14 cellular contexts compared by ENCODE assay signal in genomic region chr5:154862766-154863165, GRCh38. TPM values are rescaled to one million over a fixed set of nuclear protein-coding genes. Genes with fewer than 3 reads are reported as not detected.
DNase-seq lines count a peak whose midpoint lies in the region; ATAC-seq and TF ChIP-seq lines count a peak whose summit lies in the region.
"Had no signal": no experiment of that assay in that cellular context is flagged by ENCODE, and none has a peak within 500 bp of the region (broad histone marks: within the 10 kb centered on the region; RNA-seq: fewer than 3 reads in every experiment).

No MANE protein-coding gene starts in this region.

- intact Hi-C loops in Right ventricle myocardium inferior (cut with DNase I): no loop called here

- H3K9me3 Mint-ChIP-seq in T-helper 2 cell treated with Interferon-gamma antibody and Interleukin-4, amounts not matched to agents 5 μg/mL and 100 μg/mL, for 36 hours: no peaks in the 10 kb centered on the region
- no peaks in the 10 kb centered on the region for H3K9me3 Mint-ChIP-seq in effector memory CD8-positive, alpha-beta T cell

- peak; percentile 55 for DNase-seq in AG10803 (ENCODE audit: low read depth)
- peak; percentile 54 for DNase-seq in GM12865 (ENCODE audit: low read depth)
- DNase-seq in T-helper 2 cell treated with Interferon-gamma antibody and Interleukin-4, amounts not matched to agents 5 μg/mL and 100 μg/mL, for 36 hours (ENCODE audit: low spot score): no peak
- DNase-seq in effector memory CD8-positive, alpha-beta T cell: no peak
- DNase-seq in Right ventricle myocardium inferior (ENCODE audit: missing footprints): no peak
- DNase-seq in GM10248 (ENCODE audit: extremely low spot score): no peak
- DNase-seq: activated CD4-positive, alpha-beta T cell treated with anti-CD3 and anti-CD28 coated beads for 1 hour; activated gamma-delta T cell treated with Interleukin-2 at 50 U/mL for 16 hours; midbrain; NCI-H2081; SK-N-SH; stimulated activated CD4-positive, alpha-beta T cell treated with anti-CD3 and anti-CD28 coated beads, Interleukin-4, amount 100 ng/mL, for 4 hours had no signal

- no peak for TF ChIP-seq CTCF in AG10803 (conservative IDR thresholded peaks at IDR 0.05; ENCODE audit: low read length)
- no peak for TF ChIP-seq CTCF in GM12865 (IDR thresholded peaks at IDR 0.05; ENCODE audit: insufficient read depth, low read depth, low read length, missing control alignments)
- no peak for TF ChIP-seq CTCF in GM10248 (IDR thresholded peaks at IDR 0.05; ENCODE audit: control extremely low read depth, extremely low read depth, low read depth, missing control alignments)

- H3K36me3 Mint-ChIP-seq in T-helper 2 cell treated with Interferon-gamma antibody and Interleukin-4, amounts not matched to agents 5 μg/mL and 100 μg/mL, for 36 hours (ENCODE audit: low read depth): peaks cover 64% of the 10 kb centered on the region
- peaks cover 56% of the 10 kb centered on the region for H3K36me3 Mint-ChIP-seq in effector memory CD8-positive, alpha-beta T cell (ENCODE audit: insufficient read depth)

- POLR2A ChIA-PET in GM10248 (lab: Yijun Ruan, JAX): no interaction called here

- H3K4me1 Mint-ChIP-seq in T-helper 2 cell treated with Interferon-gamma antibody and Interleukin-4, amounts not matched to agents 5 μg/mL and 100 μg/mL, for 36 hours (ENCODE audit: low read depth): peaks cover 35% of the 10 kb centered on the region
- peaks cover 39 to 57% of the 10 kb centered on the region in 2 donors for H3K4me1 Mint-ChIP-seq in effector memory CD8-positive, alpha-beta T cell (ENCODE audit: low read depth in 2 of 2)

- peak overlapping the region; percentile 45 for H3K4me3 Mint-ChIP-seq in T-helper 2 cell treated with Interferon-gamma antibody and Interleukin-4, amounts not matched to agents 5 μg/mL and 100 μg/mL, for 36 hours
- peak overlapping the region in 1 of 2 donors; percentile 37 for H3K4me3 Mint-ChIP-seq in effector memory CD8-positive, alpha-beta T cell

- H3K4me3 ChIP-seq in AG10803 (ENCODE audit: low read length): no peak overlapping the region
- H3K4me3 ChIP-seq in GM12865 (ENCODE audit: low read depth, low read length): no peak overlapping the region

- CTCF ChIA-PET in GM10248 (lab: Yijun Ruan, JAX): interaction anchor here (1.1 kb wide), 1 partner anchor 19 kb away, joined by 3 read pairs; no protein-coding TSS in a partner anchor

- ATAC-seq in effector memory CD8-positive, alpha-beta T cell (replicated peaks): no peak
- ATAC-seq in Right ventricle myocardium inferior: no peak
- no peak for ATAC-seq in GM18873 (IDR thresholded peaks at IDR 0.05; ENCODE audit: low FRiP score, unreplicated experiment)
- ATAC-seq in HG02981 (IDR thresholded peaks at IDR 0.05; ENCODE audit: unreplicated experiment): no peak

- H3K27me3 Mint-ChIP-seq in T-helper 2 cell treated with Interferon-gamma antibody and Interleukin-4, amounts not matched to agents 5 μg/mL and 100 μg/mL, for 36 hours (ENCODE audit: low read depth): no peaks in the 10 kb centered on the region
- H3K27me3 Mint-ChIP-seq in effector memory CD8-positive, alpha-beta T cell: no peaks in the 10 kb centered on the region

- H3K27ac Mint-ChIP-seq in T-helper 2 cell treated with Interferon-gamma antibody and Interleukin-4, amounts not matched to agents 5 μg/mL and 100 μg/mL, for 36 hours: peak overlapping the region; percentile 71
- peak overlapping the region; percentile 60 to 99 for H3K27ac Mint-ChIP-seq in effector memory CD8-positive, alpha-beta T cell

RNA-seq across cellular contexts. Expression of gene CNOT8, which starts 4.3 kb away (rescaled TPM):
- 26.3 TPM for total RNA-seq in Right ventricle myocardium inferior

RNA-seq across cellular contexts. Expression of gene FAXDC2, which starts 12.4 kb away (rescaled TPM):
- 27.6 TPM for total RNA-seq in Right ventricle myocardium inferior

Comparison
In these comparisons a context has a peak if more than half of its experiments do, and no peak if none do; other contexts are left out.
1. DNase-seq: peak in AG10803 (single experiment) and GM12865 (single experiment); none in T-helper 2 cell treated with Interferon-gamma antibody and Interleukin-4, amounts not matched to agents 5 μg/mL and 100 μg/mL, for 36 hours (single experiment), effector memory CD8-positive, alpha-beta T cell (0 of 3), Right ventricle myocardium inferior (single experiment) and GM10248 (single experiment).